In the genomic region with DNA sequence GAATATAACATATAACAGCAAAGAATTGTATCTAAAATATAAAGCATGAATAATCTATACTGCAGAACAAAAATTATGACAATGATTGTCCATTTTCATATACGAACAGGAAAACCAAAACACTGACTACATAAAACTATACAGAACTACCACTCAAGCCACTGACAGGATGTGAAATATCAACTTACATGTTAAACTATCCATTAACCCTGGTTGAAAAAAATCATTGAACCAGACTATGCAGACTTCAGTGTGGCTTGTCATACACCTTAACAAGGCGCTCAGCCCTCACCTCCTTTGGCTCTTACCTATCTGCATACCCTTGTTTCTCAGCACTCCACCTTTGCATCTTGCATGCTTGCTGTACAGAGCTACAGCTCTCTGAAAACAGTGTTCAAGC, we compare ENCODE assay signal across 13 cellular contexts.
DNase-seq lines count a peak whose midpoint lies in the region; ATAC-seq lines count a peak whose summit lies in the region.
"Had no signal": no experiment of that assay in that cellular context is flagged by ENCODE, and none has a peak within 500 bp of the region (broad histone marks: within the 10 kb centered on the region; RNA-seq: fewer than 3 reads in every experiment).

No MANE protein-coding gene starts in this region.

- peak; percentile 74 for ATAC-seq in GM18909 (IDR thresholded peaks at IDR 0.05; ENCODE audit: poor library complexity, unreplicated experiment)
- ATAC-seq in HG03159 (IDR thresholded peaks at IDR 0.05; ENCODE audit: unreplicated experiment), result peak; percentile 48
- no peak for ATAC-seq in HG02885 (IDR thresholded peaks at IDR 0.05; ENCODE audit: poor library complexity, unreplicated experiment)
- no peak for ATAC-seq in GM18519 (IDR thresholded peaks at IDR 0.05; ENCODE audit: low FRiP score, unreplicated experiment)
- ATAC-seq: esophagus mucosa had no signal

- peak; percentile 65 for DNase-seq in DMS53 (lab: John Stamatoyannopoulos, UW)
- DNase-seq in astrocyte of the hippocampus (ENCODE audit: low read depth, low spot score), result peak; percentile 0
- DNase-seq in nucleus accumbens (lab: John Stamatoyannopoulos, UW), result no peak
- DNase-seq in activated effector memory CD4-positive, alpha-beta T cell treated with anti-CD3 and anti-CD28 coated beads, Interleukin-2, amount 50 U/mL, for 16 hours, result no peak
- DNase-seq: activated CD4-positive, CD25-positive, alpha-beta regulatory T cell; NCI-H524 treated with DMSO at 0.1 percent for 48 hours; stimulated activated CD4-positive, alpha-beta T cell treated with anti-CD3 and anti-CD28 coated beads, Interleukin-2, amount 100 ng/mL, for 24 hours; stomach had no signal

Comparison
In these comparisons a context has a peak if more than half of its experiments do, and no peak if none do; other contexts are left out.
1. DNase-seq: peak in DMS53 (single experiment) and astrocyte of the hippocampus (single experiment); none in nucleus accumbens (0 of 56) and activated effector memory CD4-positive, alpha-beta T cell treated with anti-CD3 and anti-CD28 coated beads, Interleukin-2, amount 50 U/mL, for 16 hours (single experiment).
2. ATAC-seq: peak in GM18909 (single experiment) and HG03159 (single experiment); none in HG02885 (single experiment) and GM18519 (single experiment).